1 cellular context compared by ENCODE assay signal in the genomic region with DNA sequence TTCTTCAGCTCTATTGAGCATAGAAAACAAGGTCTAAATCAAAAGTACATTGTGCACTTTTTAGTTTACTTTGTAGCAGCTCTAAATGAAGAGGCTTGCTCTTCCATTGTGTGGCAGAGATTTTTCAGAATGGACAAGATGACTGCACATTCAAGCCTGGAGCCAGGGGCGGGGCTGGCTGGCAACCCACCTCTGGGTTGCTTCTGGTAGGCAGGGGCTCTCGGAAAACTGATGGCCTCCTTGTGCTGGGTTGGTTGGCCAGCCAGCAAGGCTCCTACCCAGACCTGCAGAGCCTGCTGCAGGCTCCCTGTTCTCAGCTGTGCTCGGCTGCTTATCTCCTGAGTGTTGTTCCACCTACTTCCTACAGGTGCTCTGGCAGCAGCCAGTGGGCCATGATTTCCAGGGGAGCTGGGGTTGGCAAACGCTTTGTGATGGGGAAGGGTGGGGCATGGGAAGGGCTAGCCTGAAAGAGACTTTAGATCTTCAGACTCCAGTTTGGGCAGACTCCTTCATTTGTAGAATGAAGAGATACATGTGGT.
TF ChIP-seq lines count a peak whose summit lies in the region.

No MANE protein-coding gene starts in this region.

TF ChIP-seq in HepG2, 621 proteins besides CTCF, POLR2A, EP300 and RAD21:
- TF ChIP-seq, protein P1, sequence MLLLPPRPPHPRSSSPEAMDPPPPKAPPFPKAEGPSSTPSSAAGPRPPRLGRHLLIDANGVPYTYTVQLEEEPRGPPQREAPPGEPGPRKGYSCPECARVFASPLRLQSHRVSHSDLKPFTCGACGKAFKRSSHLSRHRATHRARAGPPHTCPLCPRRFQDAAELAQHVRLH (CRISPR knock-in tag; IDR thresholded peaks at IDR 0.05; ENCODE audit: borderline replicate concordance, low read depth): no peak
- TF ChIP-seq KMT2B (CRISPR knock-in tag; IDR thresholded peaks at IDR 0.05): no peak
- no peak for TF ChIP-seq NCOR1 (IDR thresholded peaks at IDR 0.05; ENCODE audit: borderline replicate concordance, low read length)
- TF ChIP-seq RAD51 (IDR thresholded peaks at IDR 0.05; ENCODE audit: borderline replicate concordance): no peak
- TF ChIP-seq PHB2 (IDR thresholded peaks at IDR 0.05; ENCODE audit: partially characterized antibody): no peak
- TF ChIP-seq SRSF9 (IDR thresholded peaks at IDR 0.05; ENCODE audit: borderline replicate concordance, insufficient read depth, low read depth, low read length, poor library complexity, severe bottlenecking): no peak
- TF ChIP-seq ZNF230 (CRISPR knock-in tag; IDR thresholded peaks at IDR 0.05): no peak
- TF ChIP-seq THYN1 (CRISPR knock-in tag; IDR thresholded peaks at IDR 0.05; ENCODE audit: borderline replicate concordance, low read depth): no peak
- no peak for TF ChIP-seq PRDM15 (CRISPR knock-in tag; IDR thresholded peaks at IDR 0.05)
- no peak for TF ChIP-seq ZBTB43 (CRISPR knock-in tag; conservative IDR thresholded peaks at IDR 0.05)
- TF ChIP-seq, protein P2, sequence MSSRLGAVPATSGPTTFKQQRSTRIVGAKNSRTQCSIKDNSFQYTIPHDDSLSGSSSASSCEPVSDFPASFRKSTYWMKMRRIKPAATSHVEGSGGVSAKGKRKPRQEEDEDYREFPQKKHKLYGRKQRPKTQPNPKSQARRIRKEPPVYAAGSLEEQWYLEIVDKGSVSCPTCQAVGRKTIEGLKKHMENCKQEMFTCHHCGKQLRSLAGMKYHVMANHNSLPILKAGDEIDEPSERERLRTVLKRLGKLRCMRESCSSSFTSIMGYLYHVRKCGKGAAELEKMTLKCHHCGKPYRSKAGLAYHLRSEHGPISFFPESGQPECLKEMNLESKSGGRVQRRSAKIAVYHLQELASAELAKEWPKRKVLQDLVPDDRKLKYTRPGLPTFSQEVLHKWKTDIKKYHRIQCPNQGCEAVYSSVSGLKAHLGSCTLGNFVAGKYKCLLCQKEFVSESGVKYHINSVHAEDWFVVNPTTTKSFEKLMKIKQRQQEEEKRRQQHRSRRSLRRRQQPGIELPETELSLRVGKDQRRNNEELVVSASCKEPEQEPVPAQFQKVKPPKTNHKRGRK (CRISPR knock-in tag; IDR thresholded peaks at IDR 0.05): no peak
- TF ChIP-seq XRCC5 (optimal IDR thresholded peaks at IDR 0.05; ENCODE audit: low read length): no peak
- TF ChIP-seq NFE2L1 (CRISPR knock-in tag; IDR thresholded peaks at IDR 0.05; ENCODE audit: borderline replicate concordance): no peak
